ENCODE assay signal across 10 cellular contexts in genomic region chr19:11453468-11454341, GRCh38. TPM values are rescaled to one million over a fixed set of nuclear protein-coding genes. Genes with fewer than 3 reads are reported as not detected.
DNase-seq lines count a peak whose midpoint lies in the region; ATAC-seq and TF ChIP-seq lines count a peak whose summit lies in the region.
"Had no signal": no experiment of that assay in that cellular context is flagged by ENCODE, and none has a peak within 500 bp of the region (broad histone marks: within the 10 kb centered on the region; RNA-seq: fewer than 3 reads in every experiment).

No MANE protein-coding gene starts in this region.

- 62 to 78% (median 65%) methylated on average over 20 to 27 of the region's 27 CpGs for WGBS in adrenal gland, 4 donors
- 47 to 53% methylated on average over 21 of the region's 27 CpGs for WGBS in esophagus squamous epithelium, 2 donors

- no peaks in the 10 kb centered on the region for H4K20me1 ChIP-seq in DOHH2 (ENCODE audit: control insufficient read depth, insufficient read depth, low read depth, low read length)

- no peaks in the 10 kb centered on the region for H3K9me3 Mint-ChIP-seq in naive thymus-derived CD8-positive, alpha-beta T cell

- no peaks in the 10 kb centered on the region for H3K9me2 ChIP-seq in DOHH2 (replicated peaks; ENCODE audit: control insufficient read depth, low read length)

- intact Hi-C loops in adrenal gland (cut with DNase I) (no loop called here), posterior vena cava (cut with DNase I) (no loop called here), esophagus squamous epithelium (cut with DNase I) (no loop called here), left lung (cut with DNase I) (no loop called here)

- H3K4me3 ChIP-seq in DOHH2 (ENCODE audit: low read length) = no peak overlapping the region
- peak overlapping the region in 2 of 4 donors; percentile 11 to 35 for H3K4me3 ChIP-seq in adrenal gland
- H3K4me3 ChIP-seq in esophagus squamous epithelium = no peak overlapping the region
- no peak overlapping the region for H3K4me3 ChIP-seq in left lung

- H3K4me1 ChIP-seq in DOHH2 (ENCODE audit: control insufficient read depth, low read length) = peaks cover 9% of the 10 kb centered on the region
- H3K4me1 ChIP-seq in adrenal gland (replicated peaks in 1 of 2) = peaks cover 0 to 5% of the 10 kb centered on the region in 2 donors
- H3K4me1 ChIP-seq in esophagus squamous epithelium = peaks cover 0 to 9% (median 3%) of the 10 kb centered on the region in 3 donors
- no peaks in the 10 kb centered on the region for H3K4me1 ChIP-seq in left lung

- peak; percentile 38 to 49 for ATAC-seq in naive thymus-derived CD8-positive, alpha-beta T cell
- ATAC-seq in GM18519 (IDR thresholded peaks at IDR 0.05; ENCODE audit: low FRiP score, unreplicated experiment) (no peak), left lung (no peak)

- no peaks in the 10 kb centered on the region for H3K79me2 ChIP-seq in DOHH2 (ENCODE audit: control insufficient read depth, low read length)

- TF ChIP-seq CTCF in DOHH2 (IDR thresholded peaks at IDR 0.05; ENCODE audit: low read depth, low read length, poor library complexity, severe bottlenecking) = peak; percentile 79
- peak in 5 of 6 experiments; percentile 18 to 37 (median 30) for TF ChIP-seq CTCF in adrenal gland (IDR thresholded peaks at IDR 0.05)
- peak in 1 of 6 experiments; percentile 14 for TF ChIP-seq CTCF in esophagus squamous epithelium (IDR thresholded peaks at IDR 0.05)
- TF ChIP-seq CTCF in left lung (IDR thresholded peaks at IDR 0.05) = no peak

- TF ChIP-seq POLR2A in adrenal gland (IDR thresholded peaks at IDR 0.05) (no peak), esophagus squamous epithelium (IDR thresholded peaks at IDR 0.05) (no peak)

- H3K27ac ChIP-seq in DOHH2 (ENCODE audit: low read depth, low read length) (no peak overlapping the region), adrenal gland (peak overlapping the region in 1 of 5 donors; percentile 70), esophagus squamous epithelium (no peak overlapping the region), left lung (no peak overlapping the region)

- H3K4me1 Mint-ChIP-seq in naive thymus-derived CD8-positive, alpha-beta T cell = peaks cover 0 to 3% (median 1%) of the 10 kb centered on the region in 4 donors

- POLR2A ChIA-PET in naive thymus-derived CD8-positive, alpha-beta T cell (lab: Charles Lee) = no interaction called here

- peaks cover 6% of the 10 kb centered on the region for H3F3A ChIP-seq in DOHH2 (ENCODE audit: control insufficient read depth, insufficient read depth)

- H3K36me3 ChIP-seq in DOHH2 (ENCODE audit: control insufficient read depth, low read length) (peaks cover 16% of the 10 kb centered on the region), adrenal gland (replicated peaks in 1 of 2) (peaks cover 0 to 19% of the 10 kb centered on the region in 2 donors), esophagus squamous epithelium (peaks cover 6 to 24% (median 10%) of the 10 kb centered on the region in 3 donors), left lung (peaks cover 0 to 25% of the 10 kb centered on the region in 2 donors)

- H3K9me3 ChIP-seq in DOHH2 (ENCODE audit: control insufficient read depth, insufficient read depth, low read length) (no peaks in the 10 kb centered on the region), adrenal gland (replicated peaks in 1 of 3) (no peaks in the 10 kb centered on the region), esophagus squamous epithelium (no peaks in the 10 kb centered on the region), left lung (no peaks in the 10 kb centered on the region)

- H3K4me3 Mint-ChIP-seq in naive thymus-derived CD8-positive, alpha-beta T cell = no peak overlapping the region

- DNase-seq in HuH-7.5 (ENCODE audit: low spot score) = peak; percentile 71
- no peak for DNase-seq in adrenal gland
- DNase-seq in naive thymus-derived CD8-positive, alpha-beta T cell = peak in 1 of 10 donors; percentile 13
- no peak for DNase-seq in posterior vena cava (ENCODE audit: low spot score)
- no peak for DNase-seq in esophagus squamous epithelium (lab: John Stamatoyannopoulos, UW)
- no peak for DNase-seq in left lung
- DNase-seq: effector CD4-positive, alpha-beta T cell had no signal

- no peaks in the 10 kb centered on the region for H3K27me3 ChIP-seq in DOHH2 (ENCODE audit: control insufficient read depth, low read length)
- no peaks in the 10 kb centered on the region for H3K27me3 ChIP-seq in adrenal gland
- H3K27me3 ChIP-seq in esophagus squamous epithelium = peaks cover 0 to 23% (median 0%) of the 10 kb centered on the region in 4 donors
- peaks cover 0 to 25% of the 10 kb centered on the region in 2 donors for H3K27me3 ChIP-seq in left lung

- peaks cover 0 to 21% (median 2%) of the 10 kb centered on the region in 3 donors for H3K36me3 Mint-ChIP-seq in naive thymus-derived CD8-positive, alpha-beta T cell

- H3K27ac Mint-ChIP-seq in naive thymus-derived CD8-positive, alpha-beta T cell = no peak overlapping the region

- peaks cover 0 to 13% (median 4%) of the 10 kb centered on the region in 5 donors for H3K27me3 Mint-ChIP-seq in naive thymus-derived CD8-positive, alpha-beta T cell

- no peak overlapping the region for H3K4me2 ChIP-seq in DOHH2 (ENCODE audit: low read length)

RNA-seq across cellular contexts. Expression of gene PRKCSH, which starts 18.3 kb away (rescaled TPM):
- total RNA-seq in adrenal gland (100 to 1,000 TPM; 132 to 359 (median 247) TPM), posterior vena cava (100 to 1,000 TPM; 161 to 188 TPM), esophagus squamous epithelium (100 to 1,000 TPM in 1 of 4 donors, 10 to 100 TPM in 3; 64.1 to 107 (median 99.1) TPM), left lung (100 to 1,000 TPM; 286 to 303 TPM)
- 100 to 1,000 TPM; 142 to 228 (median 177) TPM for polyA plus RNA-seq in adrenal gland
- total RNA-seq in naive thymus-derived CD8-positive, alpha-beta T cell = 100 to 1,000 TPM; 252 to 262 TPM
- polyA plus RNA-seq in naive thymus-derived CD8-positive, alpha-beta T cell = 10 to 100 TPM; 23.5 to 58.7 (median 28.0) TPM

RNA-seq across cellular contexts. Expression of gene ODAD3, which starts 18.8 kb away (rescaled TPM):
- 1 to 10 TPM in 7 of 8 donors, under 1 TPM in 1; 0.69 to 4.7 (median 2.3) TPM for total RNA-seq in adrenal gland
- polyA plus RNA-seq in adrenal gland = 1 to 10 TPM; 3.1 to 7.9 (median 4.8) TPM
- total RNA-seq in naive thymus-derived CD8-positive, alpha-beta T cell = not detected
- polyA plus RNA-seq in naive thymus-derived CD8-positive, alpha-beta T cell = not detected
- under 1 TPM in 1 of 2 donors, not detected in 1; 0.69 TPM for total RNA-seq in posterior vena cava
- 1 to 10 TPM in 1 of 4 donors, under 1 TPM in 1, not detected in 2; 0.19 to 8.8 TPM for total RNA-seq in esophagus squamous epithelium
- total RNA-seq in left lung = 1 to 10 TPM in 1 of 2 donors, under 1 TPM in 1; 0.55 to 2.1 TPM

RNA-seq across cellular contexts. Expression of gene ELAVL3, which starts 27.1 kb away (rescaled TPM):
- total RNA-seq in adrenal gland (1 to 10 TPM in 2 of 8 donors, under 1 TPM in 3, not detected in 3; 0.11 to 5.4 (median 0.27) TPM), posterior vena cava (not detected), esophagus squamous epithelium (not detected), left lung (under 1 TPM in 1 of 2 donors, not detected in 1; 0.21 TPM)
- 1 to 10 TPM in 2 of 3 donors, under 1 TPM in 1; 0.47 to 1.5 (median 1.2) TPM for polyA plus RNA-seq in adrenal gland
- not detected for total RNA-seq in naive thymus-derived CD8-positive, alpha-beta T cell
- polyA plus RNA-seq in naive thymus-derived CD8-positive, alpha-beta T cell = not detected
- total RNA-seq: myocyte had no signal

RNA-seq across cellular contexts. Expression of gene RGL3, which starts 34.6 kb away (rescaled TPM):
- total RNA-seq in adrenal gland = 10 to 100 TPM; 10.3 to 63.9 (median 36.1) TPM
- polyA plus RNA-seq in adrenal gland = 100 to 1,000 TPM in 1 of 3 donors, 10 to 100 TPM in 2; 24.2 to 207 (median 64.1) TPM
- not detected for total RNA-seq in naive thymus-derived CD8-positive, alpha-beta T cell
- polyA plus RNA-seq in naive thymus-derived CD8-positive, alpha-beta T cell = not detected
- total RNA-seq in posterior vena cava = 10 to 100 TPM in 1 of 2 donors, 1 to 10 TPM in 1; 7.7 to 12.9 TPM
- total RNA-seq in esophagus squamous epithelium = 1 to 10 TPM in 1 of 4 donors, under 1 TPM in 3; 0.22 to 1.9 (median 0.45) TPM
- total RNA-seq in left lung = 10 to 100 TPM; 35.7 to 68.2 TPM

RNA-seq across cellular contexts. Expression of gene ZNF653, which starts 51.9 kb away (rescaled TPM):
- total RNA-seq in adrenal gland (10 to 100 TPM in 6 of 8 donors, 1 to 10 TPM in 2; 7.5 to 18.4 (median 11.7) TPM), posterior vena cava (1 to 10 TPM; 6.1 to 9.4 TPM), esophagus squamous epithelium (10 to 100 TPM in 1 of 4 donors, 1 to 10 TPM in 3; 3.6 to 10.2 (median 5.0) TPM), left lung (1 to 10 TPM; 7.7 to 8.4 TPM)
- 10 to 100 TPM in 2 of 3 donors, 1 to 10 TPM in 1; 5.1 to 37.7 (median 23.2) TPM for polyA plus RNA-seq in adrenal gland
- total RNA-seq in naive thymus-derived CD8-positive, alpha-beta T cell = 10 to 100 TPM; 15.3 to 18.1 TPM
- polyA plus RNA-seq in naive thymus-derived CD8-positive, alpha-beta T cell = 1 to 10 TPM; 1.4 to 2.9 (median 1.7) TPM

Comparison
In these comparisons a context has a peak if more than half of its experiments do, and no peak if none do; other contexts are left out.
1. CTCF ChIP-seq: peak in DOHH2 (single experiment) and adrenal gland (5 of 6); none in left lung (0 of 2).
2. ATAC-seq: peak in naive thymus-derived CD8-positive, alpha-beta T cell (2 of 2); none in GM18519 (single experiment) and left lung (single experiment).